Comparison of ENCODE assay signal across 2 cellular contexts in genomic region chr16:87747626-87748025, GRCh38.
A peak's percentile ranks its signal among the peaks of the same experiment; 100 is the strongest.
TF ChIP-seq lines count a peak whose summit lies in the region.

No MANE protein-coding gene starts in this region.

TF ChIP-seq in HepG2, 621 proteins besides CTCF, POLR2A, EP300 and RAD21:
- peak; percentile 24 for TF ChIP-seq STAG1 (CRISPR knock-in tag; IDR thresholded peaks at IDR 0.05)
- no peak for TF ChIP-seq ZSCAN21 (CRISPR knock-in tag; IDR thresholded peaks at IDR 0.05; ENCODE audit: borderline replicate concordance)
TF ChIP-seq in HepG2: peak in this region for 1.

TF ChIP-seq in GM12878, 131 proteins besides CTCF, POLR2A, EP300 and RAD21:
- TF ChIP-seq POLR2AphosphoS5 (IDR thresholded peaks at IDR 0.05; ENCODE audit: low read length) (peak; percentile 23; the same call in 1 of the 2 replicates), MTA2 (IDR thresholded peaks at IDR 0.05; ENCODE audit: low read depth) (no peak)
